ENCODE assay signal across 11 cellular contexts in genomic region chrX:121000589-121000988, GRCh38. TPM values are rescaled to one million over a fixed set of nuclear protein-coding genes. Genes with fewer than 3 reads are reported as not detected.
A peak's percentile ranks its signal among the peaks of the same experiment; 100 is the strongest.
DNase-seq lines count a peak whose midpoint lies in the region; ATAC-seq, FAIRE-seq and TF ChIP-seq lines count a peak whose summit lies in the region.
"Had no signal": no experiment of that assay in that cellular context is flagged by ENCODE, and none has a peak within 500 bp of the region (broad histone marks: within the 10 kb centered on the region; RNA-seq: fewer than 3 reads in every experiment).

No MANE protein-coding gene starts in this region.

- peak; percentile 7 for DNase-seq in GM12864 (ENCODE audit: low read depth)
- DNase-seq in HuH-7 (ENCODE audit: low spot score): peak; percentile 20
- peak; percentile 19 for DNase-seq in SW480 (ENCODE audit: low spot score)
- DNase-seq in HepG2 (ENCODE audit: low spot score): peak; percentile 30
- DNase-seq in activated T-cell treated with anti-CD3 and anti-CD28 coated beads, Interleukin-2, amount 50 U/mL, for 1 hour: no peak
- DNase-seq: activated T-cell treated with anti-CD3 and anti-CD28 coated beads, Interleukin-2, amount 50 U/mL, for 24 hours; naive thymus-derived CD4-positive, alpha-beta T cell had no signal

- no peak overlapping the region for H3K9ac ChIP-seq in HepG2 (ENCODE audit: insufficient read depth, low read depth, low read length)

- H3K27me3 ChIP-seq in HepG2 (ENCODE audit: control insufficient read depth in 1 of 2, insufficient read depth in 2 of 2, low read length in 2 of 2): no peaks in the 10 kb centered on the region

- no peak overlapping the region for H3K4me2 ChIP-seq in HepG2 (ENCODE audit: low read depth, low read length)

- peak; percentile 47; the same call in 1 of the 2 replicates for TF ChIP-seq RAD21 in HepG2 (CRISPR knock-in tag; IDR thresholded peaks at IDR 0.05)

- in situ Hi-C loops in HepG2 (cut with HindIII; ENCODE audit: extremely low pct_ligation_motif_present, low pct_unique_long_range_greater_than_20kb): no loop called here

- no peak overlapping the region for H3K27ac ChIP-seq in HepG2 (ENCODE audit: extremely low read length, insufficient read depth, low read length)

- peak; percentile 39 for TF ChIP-seq CTCF in GM12864 (IDR thresholded peaks at IDR 0.05; ENCODE audit: low read depth, low read length, missing control alignments)
- peak; percentile 57 for TF ChIP-seq CTCF in HepG2 (CRISPR knock-in tag; IDR thresholded peaks at IDR 0.05)

- no peak for ATAC-seq in HepG2
- no peak for ATAC-seq in GM21529 (IDR thresholded peaks at IDR 0.05; ENCODE audit: unreplicated experiment)
- ATAC-seq in GM18858 (IDR thresholded peaks at IDR 0.05; ENCODE audit: unreplicated experiment): no peak
- no peak for ATAC-seq in HG02571 (IDR thresholded peaks at IDR 0.05; ENCODE audit: unreplicated experiment)
- ATAC-seq: naive thymus-derived CD4-positive, alpha-beta T cell had no signal

- no peak for TF ChIP-seq POLR2A in HepG2 (IDR thresholded peaks at IDR 0.05; ENCODE audit: insufficient read depth in 1 of 2, low read depth in 2 of 2, low read length in 2 of 2)

- intact Hi-C loops in HepG2 (cut with micrococcal nuclease; ENCODE audit: unreplicated experiment): loop anchor here (1.0 kb wide), 1 partner anchor 254 kb away; no protein-coding TSS in a partner anchor

- no peaks in the 10 kb centered on the region for H3K79me2 ChIP-seq in HepG2 (ENCODE audit: insufficient read depth, low read length)

- no peak overlapping the region for H3K4me3 ChIP-seq in GM12864 (ENCODE audit: low read depth, low read length)
- no peak overlapping the region for H3K4me3 ChIP-seq in HepG2 (replicated peaks in 1 of 3; ENCODE audit: insufficient read depth in 1 of 3, low read depth in 2 of 3, low read length in 3 of 3)

- no peaks in the 10 kb centered on the region for H3K4me1 ChIP-seq in HepG2 (ENCODE audit: insufficient read depth, low read length)

- no peaks in the 10 kb centered on the region for H3K9me3 ChIP-seq in HepG2 (ENCODE audit: low read length)

- no peak overlapping the region for H2AFZ ChIP-seq in HepG2 (ENCODE audit: low read length)

- TF ChIP-seq EP300 in HepG2 (IDR thresholded peaks at IDR 0.05; ENCODE audit: low read depth in 2 of 2, low read length in 2 of 2): no peak
- no peak for TF ChIP-seq EP300 in HepG2 (CRISPR knock-in tag; IDR thresholded peaks at IDR 0.05; ENCODE audit: borderline replicate concordance)

- POLR2A ChIA-PET in HepG2 (lab: Yijun Ruan, JAX): no interaction called here

- peak; percentile 76 for FAIRE-seq in HepG2 (lab: Jason Lieb, UNC)

- no peaks in the 10 kb centered on the region for H4K20me1 ChIP-seq in HepG2 (ENCODE audit: insufficient read depth, low read length)

- WGBS in HepG2 (ENCODE audit: low lambda C conversion rate): 2% methylated on average over 4 of the region's 4 CpGs

- CTCF ChIA-PET in HepG2 (lab: Yijun Ruan, JAX; ENCODE audit: low intra/inter-chr PET ratio, low total read pairs): interaction anchor here (1.0 kb wide), 1 partner anchor 254 kb away, joined by 3 read pairs; no protein-coding TSS in a partner anchor

- H3K36me3 ChIP-seq in HepG2 (replicated peaks in 1 of 2; ENCODE audit: control insufficient read depth in 1 of 2, insufficient read depth in 2 of 2, low read length in 2 of 2): no peaks in the 10 kb centered on the region

- no TSS peak for BruUV-seq in HepG2 (replicated peaks; lab: Mats Ljungman, UMichigan)

RNA-seq across cellular contexts. Expression of gene CT47A1, which starts 15.0 kb away (rescaled TPM):
- total RNA-seq in HepG2 (2016; rRNA removed; fragmentation: Illumina TruSeq; extraction: Trizol): not detected in 2 replicates
- not detected in 2 replicates for total RNA-seq in HepG2 (2016; cell fraction: cytosol; rRNA removed; fragmentation: Illumina TruSeq; extraction: Trizol; ENCODE audit: low read depth)
- not detected in 2 replicates for total RNA-seq in HepG2 (2016; cell fraction: insoluble cytoplasmic fraction; rRNA removed; fragmentation: Illumina TruSeq; extraction: Trizol)
- not detected in 2 replicates for total RNA-seq in HepG2 (2016; cell fraction: membrane; rRNA removed; fragmentation: Illumina TruSeq; extraction: Trizol)
- total RNA-seq in HepG2 (2016; cell fraction: nucleus; rRNA removed; fragmentation: Illumina TruSeq; extraction: Trizol): not detected in 2 replicates
- not detected in 2 replicates for polyA plus RNA-seq in HepG2 (2011; rRNA removed)
- polyA plus RNA-seq in HepG2 (2011; cell fraction: cytosol; rRNA removed): not detected in 2 replicates
- polyA plus RNA-seq in HepG2 (2011; cell fraction: nucleus; rRNA removed): not detected in 2 replicates
- polyA plus RNA-seq in HepG2 (2012): not detected in 2 replicates
- polyA plus RNA-seq in HepG2 (2016; cell fraction: cytosol; fragmentation: Illumina TruSeq; extraction: Trizol; ENCODE audit: low read depth): not detected in 2 replicates
- not detected in 2 replicates for polyA plus RNA-seq in HepG2 (2016; cell fraction: insoluble cytoplasmic fraction; fragmentation: Illumina TruSeq; extraction: Trizol; ENCODE audit: low read depth)
- polyA plus RNA-seq in HepG2 (2016; cell fraction: membrane; fragmentation: Illumina TruSeq; extraction: Trizol; ENCODE audit: low read depth): not detected in 2 replicates
- not detected in 2 replicates for polyA plus RNA-seq in HepG2 (2016; cell fraction: nucleus; fragmentation: Illumina TruSeq; extraction: Trizol; ENCODE audit: insufficient read depth, low read depth)
- polyA minus RNA-seq in HepG2 (2011; rRNA and poly(A)+ RNA removed; ENCODE audit: low replicate concordance): not detected in 2 replicates
- polyA minus RNA-seq in HepG2 (2011; cell fraction: cytosol; rRNA and poly(A)+ RNA removed): not detected in 2 replicates
- not detected in 2 replicates for polyA minus RNA-seq in HepG2 (2011; cell fraction: nucleus; rRNA and poly(A)+ RNA removed)
- total RNA-seq: naive thymus-derived CD4-positive, alpha-beta T cell had no signal
- polyA plus RNA-seq: esophagus; naive thymus-derived CD4-positive, alpha-beta T cell had no signal

RNA-seq across cellular contexts. Expression of gene CT47A2, which starts 19.9 kb away (rescaled TPM):
- not detected in 2 replicates for total RNA-seq in HepG2 (2016; rRNA removed; fragmentation: Illumina TruSeq; extraction: Trizol)
- not detected in 2 replicates for total RNA-seq in HepG2 (2016; cell fraction: cytosol; rRNA removed; fragmentation: Illumina TruSeq; extraction: Trizol; ENCODE audit: low read depth)
- total RNA-seq in HepG2 (2016; cell fraction: insoluble cytoplasmic fraction; rRNA removed; fragmentation: Illumina TruSeq; extraction: Trizol): not detected in 2 replicates
- total RNA-seq in HepG2 (2016; cell fraction: membrane; rRNA removed; fragmentation: Illumina TruSeq; extraction: Trizol): not detected in 2 replicates
- not detected in 2 replicates for total RNA-seq in HepG2 (2016; cell fraction: nucleus; rRNA removed; fragmentation: Illumina TruSeq; extraction: Trizol)
- polyA plus RNA-seq in HepG2 (2011; rRNA removed): not detected in 2 replicates
- not detected in 2 replicates for polyA plus RNA-seq in HepG2 (2011; cell fraction: cytosol; rRNA removed)
- polyA plus RNA-seq in HepG2 (2011; cell fraction: nucleus; rRNA removed): not detected in 2 replicates
- polyA plus RNA-seq in HepG2 (2012): not detected in 2 replicates
- polyA plus RNA-seq in HepG2 (2016; cell fraction: cytosol; fragmentation: Illumina TruSeq; extraction: Trizol; ENCODE audit: low read depth): not detected in 2 replicates
- not detected in 2 replicates for polyA plus RNA-seq in HepG2 (2016; cell fraction: insoluble cytoplasmic fraction; fragmentation: Illumina TruSeq; extraction: Trizol; ENCODE audit: low read depth)
- polyA plus RNA-seq in HepG2 (2016; cell fraction: membrane; fragmentation: Illumina TruSeq; extraction: Trizol; ENCODE audit: low read depth): not detected in 2 replicates
- polyA plus RNA-seq in HepG2 (2016; cell fraction: nucleus; fragmentation: Illumina TruSeq; extraction: Trizol; ENCODE audit: insufficient read depth, low read depth): not detected in 2 replicates
- not detected in 2 replicates for polyA minus RNA-seq in HepG2 (2011; rRNA and poly(A)+ RNA removed; ENCODE audit: low replicate concordance)
- polyA minus RNA-seq in HepG2 (2011; cell fraction: cytosol; rRNA and poly(A)+ RNA removed): not detected in 2 replicates
- polyA minus RNA-seq in HepG2 (2011; cell fraction: nucleus; rRNA and poly(A)+ RNA removed): not detected in 2 replicates
- total RNA-seq: naive thymus-derived CD4-positive, alpha-beta T cell had no signal
- polyA plus RNA-seq: esophagus; naive thymus-derived CD4-positive, alpha-beta T cell had no signal

RNA-seq across cellular contexts. Expression of gene CT47A3, which starts 24.7 kb away (rescaled TPM):
- not detected in 2 replicates for total RNA-seq in HepG2 (2016; rRNA removed; fragmentation: Illumina TruSeq; extraction: Trizol)
- not detected in 2 replicates for total RNA-seq in HepG2 (2016; cell fraction: cytosol; rRNA removed; fragmentation: Illumina TruSeq; extraction: Trizol; ENCODE audit: low read depth)
- total RNA-seq in HepG2 (2016; cell fraction: insoluble cytoplasmic fraction; rRNA removed; fragmentation: Illumina TruSeq; extraction: Trizol): not detected in 2 replicates
- not detected in 2 replicates for total RNA-seq in HepG2 (2016; cell fraction: membrane; rRNA removed; fragmentation: Illumina TruSeq; extraction: Trizol)
- total RNA-seq in HepG2 (2016; cell fraction: nucleus; rRNA removed; fragmentation: Illumina TruSeq; extraction: Trizol): not detected in 2 replicates
- polyA plus RNA-seq in HepG2 (2011; rRNA removed): not detected in 2 replicates
- not detected in 2 replicates for polyA plus RNA-seq in HepG2 (2011; cell fraction: cytosol; rRNA removed)
- not detected in 2 replicates for polyA plus RNA-seq in HepG2 (2011; cell fraction: nucleus; rRNA removed)
- polyA plus RNA-seq in HepG2 (2012): not detected in 2 replicates
- polyA plus RNA-seq in HepG2 (2016; cell fraction: cytosol; fragmentation: Illumina TruSeq; extraction: Trizol; ENCODE audit: low read depth): not detected in 2 replicates
- polyA plus RNA-seq in HepG2 (2016; cell fraction: insoluble cytoplasmic fraction; fragmentation: Illumina TruSeq; extraction: Trizol; ENCODE audit: low read depth): not detected in 2 replicates
- not detected in 2 replicates for polyA plus RNA-seq in HepG2 (2016; cell fraction: membrane; fragmentation: Illumina TruSeq; extraction: Trizol; ENCODE audit: low read depth)
- polyA plus RNA-seq in HepG2 (2016; cell fraction: nucleus; fragmentation: Illumina TruSeq; extraction: Trizol; ENCODE audit: insufficient read depth, low read depth): not detected in 2 replicates
- polyA minus RNA-seq in HepG2 (2011; rRNA and poly(A)+ RNA removed; ENCODE audit: low replicate concordance): not detected in 2 replicates
- polyA minus RNA-seq in HepG2 (2011; cell fraction: cytosol; rRNA and poly(A)+ RNA removed): not detected in 2 replicates
- not detected in 2 replicates for polyA minus RNA-seq in HepG2 (2011; cell fraction: nucleus; rRNA and poly(A)+ RNA removed)
- total RNA-seq: naive thymus-derived CD4-positive, alpha-beta T cell had no signal
- polyA plus RNA-seq: esophagus; naive thymus-derived CD4-positive, alpha-beta T cell had no signal

RNA-seq across cellular contexts. Expression of gene CT47A4, which starts 29.6 kb away (rescaled TPM):
- total RNA-seq in HepG2 (2016; rRNA removed; fragmentation: Illumina TruSeq; extraction: Trizol): not detected in 2 replicates
- not detected in 2 replicates for total RNA-seq in HepG2 (2016; cell fraction: cytosol; rRNA removed; fragmentation: Illumina TruSeq; extraction: Trizol; ENCODE audit: low read depth)
- not detected in 2 replicates for total RNA-seq in HepG2 (2016; cell fraction: insoluble cytoplasmic fraction; rRNA removed; fragmentation: Illumina TruSeq; extraction: Trizol)
- total RNA-seq in HepG2 (2016; cell fraction: membrane; rRNA removed; fragmentation: Illumina TruSeq; extraction: Trizol): not detected in 2 replicates
- not detected in 2 replicates for total RNA-seq in HepG2 (2016; cell fraction: nucleus; rRNA removed; fragmentation: Illumina TruSeq; extraction: Trizol)
- polyA plus RNA-seq in HepG2 (2011; rRNA removed): not detected in 2 replicates
- not detected in 2 replicates for polyA plus RNA-seq in HepG2 (2011; cell fraction: cytosol; rRNA removed)
- not detected in 2 replicates for polyA plus RNA-seq in HepG2 (2011; cell fraction: nucleus; rRNA removed)
- polyA plus RNA-seq in HepG2 (2012): not detected in 2 replicates
- not detected in 2 replicates for polyA plus RNA-seq in HepG2 (2016; cell fraction: cytosol; fragmentation: Illumina TruSeq; extraction: Trizol; ENCODE audit: low read depth)
- not detected in 2 replicates for polyA plus RNA-seq in HepG2 (2016; cell fraction: insoluble cytoplasmic fraction; fragmentation: Illumina TruSeq; extraction: Trizol; ENCODE audit: low read depth)
- polyA plus RNA-seq in HepG2 (2016; cell fraction: membrane; fragmentation: Illumina TruSeq; extraction: Trizol; ENCODE audit: low read depth): not detected in 2 replicates
- not detected in 2 replicates for polyA plus RNA-seq in HepG2 (2016; cell fraction: nucleus; fragmentation: Illumina TruSeq; extraction: Trizol; ENCODE audit: insufficient read depth, low read depth)
- polyA minus RNA-seq in HepG2 (2011; rRNA and poly(A)+ RNA removed; ENCODE audit: low replicate concordance): not detected in 2 replicates
- polyA minus RNA-seq in HepG2 (2011; cell fraction: cytosol; rRNA and poly(A)+ RNA removed): not detected in 2 replicates
- polyA minus RNA-seq in HepG2 (2011; cell fraction: nucleus; rRNA and poly(A)+ RNA removed): not detected in 2 replicates
- total RNA-seq: naive thymus-derived CD4-positive, alpha-beta T cell had no signal
- polyA plus RNA-seq: esophagus; naive thymus-derived CD4-positive, alpha-beta T cell had no signal

RNA-seq across cellular contexts. Expression of gene CT47A5, which starts 34.4 kb away (rescaled TPM):
- total RNA-seq in HepG2 (2016; rRNA removed; fragmentation: Illumina TruSeq; extraction: Trizol): not detected in 2 replicates
- total RNA-seq in HepG2 (2016; cell fraction: cytosol; rRNA removed; fragmentation: Illumina TruSeq; extraction: Trizol; ENCODE audit: low read depth): not detected in 2 replicates
- total RNA-seq in HepG2 (2016; cell fraction: insoluble cytoplasmic fraction; rRNA removed; fragmentation: Illumina TruSeq; extraction: Trizol): not detected in 2 replicates
- not detected in 2 replicates for total RNA-seq in HepG2 (2016; cell fraction: membrane; rRNA removed; fragmentation: Illumina TruSeq; extraction: Trizol)
- total RNA-seq in HepG2 (2016; cell fraction: nucleus; rRNA removed; fragmentation: Illumina TruSeq; extraction: Trizol): not detected in 2 replicates
- polyA plus RNA-seq in HepG2 (2011; rRNA removed): not detected in 2 replicates
- not detected in 2 replicates for polyA plus RNA-seq in HepG2 (2011; cell fraction: cytosol; rRNA removed)
- polyA plus RNA-seq in HepG2 (2011; cell fraction: nucleus; rRNA removed): not detected in 2 replicates
- not detected in 2 replicates for polyA plus RNA-seq in HepG2 (2012)
- not detected in 2 replicates for polyA plus RNA-seq in HepG2 (2016; cell fraction: cytosol; fragmentation: Illumina TruSeq; extraction: Trizol; ENCODE audit: low read depth)
- polyA plus RNA-seq in HepG2 (2016; cell fraction: insoluble cytoplasmic fraction; fragmentation: Illumina TruSeq; extraction: Trizol; ENCODE audit: low read depth): not detected in 2 replicates
- not detected in 2 replicates for polyA plus RNA-seq in HepG2 (2016; cell fraction: membrane; fragmentation: Illumina TruSeq; extraction: Trizol; ENCODE audit: low read depth)
- not detected in 2 replicates for polyA plus RNA-seq in HepG2 (2016; cell fraction: nucleus; fragmentation: Illumina TruSeq; extraction: Trizol; ENCODE audit: insufficient read depth, low read depth)
- polyA minus RNA-seq in HepG2 (2011; rRNA and poly(A)+ RNA removed; ENCODE audit: low replicate concordance): not detected in 2 replicates
- not detected in 2 replicates for polyA minus RNA-seq in HepG2 (2011; cell fraction: cytosol; rRNA and poly(A)+ RNA removed)
- not detected in 2 replicates for polyA minus RNA-seq in HepG2 (2011; cell fraction: nucleus; rRNA and poly(A)+ RNA removed)
- total RNA-seq: naive thymus-derived CD4-positive, alpha-beta T cell had no signal
- polyA plus RNA-seq: esophagus; naive thymus-derived CD4-positive, alpha-beta T cell had no signal
